Comparison of ENCODE assay signal across 9 cellular contexts in genomic region chr4:158292156-158292555, GRCh38.
"Had no signal": no experiment of that assay in that cellular context is flagged by ENCODE, and none has a peak within 500 bp of the region (broad histone marks: within the 10 kb centered on the region; RNA-seq: fewer than 3 reads in every experiment).

No MANE protein-coding gene starts in this region.

- H3K27ac Mint-ChIP-seq: GM23338, H9 had no signal

- H3K4me2 ChIP-seq: GM23338 had no signal

- DNase-seq: H9, HCEC 1CT, IMR-90, KG1 had no signal

- ATAC-seq: GM23338, K562 had no signal

- H3K4me3 ChIP-seq: GM23338, K562 had no signal

- H3K4me3 Mint-ChIP-seq: GM23338, H9 had no signal

- FAIRE-seq: H1, H54, HTR-8/SVneo, K562 had no signal
